Comparison of ENCODE assay signal across 14 cellular contexts in genomic region chr5:143214458-143214857, GRCh38.
"Had no signal": no experiment of that assay in that cellular context is flagged by ENCODE, and none has a peak within 500 bp of the region (broad histone marks: within the 10 kb centered on the region; RNA-seq: fewer than 3 reads in every experiment).

No MANE protein-coding gene starts in this region.

- H3K27ac ChIP-seq: colonic mucosa, ovary had no signal

- H3K9me3 Mint-ChIP-seq: activated CD4-positive, alpha-beta T cell treated with anti-CD3 and anti-CD28 coated beads, Interleukin-2, amount 10 ng/mL, durations not matched to agents 7 days and 5 days; activated naive CD8-positive, alpha-beta T cell treated with anti-CD3 and anti-CD28 coated beads for 36 hours had no signal

- H3K36me3 ChIP-seq: colonic mucosa, ovary had no signal

- FAIRE-seq: bronchial epithelial cell, keratinocyte had no signal

- H3K4me1 ChIP-seq: colonic mucosa had no signal

- DNase-seq: activated CD4-positive, alpha-beta T cell treated with anti-CD3 and anti-CD28 coated beads, Interleukin-2, amount 10 ng/mL, durations not matched to agents 7 days and 5 days; activated CD4-positive, CD25-positive, alpha-beta regulatory T cell; activated effector memory CD4-positive, alpha-beta T cell treated with Interleukin-2 at 50 U/mL for 16 hours; activated naive CD8-positive, alpha-beta T cell treated with anti-CD3 and anti-CD28 coated beads for 36 hours; aorta; colonic mucosa; effector CD8-positive, alpha-beta T cell; gastrocnemius medialis; heart right ventricle; left ventricle myocardium superior; ovary; stimulated activated CD4-positive, alpha-beta T cell treated with anti-CD3 and anti-CD28 coated beads, Interleukin-4, amount 100 ng/mL, for 24 hours had no signal

- H3K4me3 Mint-ChIP-seq: activated CD4-positive, alpha-beta T cell treated with anti-CD3 and anti-CD28 coated beads, Interleukin-2, amount 10 ng/mL, durations not matched to agents 7 days and 5 days; activated naive CD8-positive, alpha-beta T cell treated with anti-CD3 and anti-CD28 coated beads for 36 hours had no signal

- H3K27me3 ChIP-seq: colonic mucosa, gastrocnemius medialis, heart right ventricle, ovary had no signal

- H3K27me3 Mint-ChIP-seq: activated CD4-positive, alpha-beta T cell treated with anti-CD3 and anti-CD28 coated beads, Interleukin-2, amount 10 ng/mL, durations not matched to agents 7 days and 5 days; activated naive CD8-positive, alpha-beta T cell treated with anti-CD3 and anti-CD28 coated beads for 36 hours had no signal

- H3K9me3 ChIP-seq: colonic mucosa, gastrocnemius medialis, heart right ventricle, ovary had no signal

- ATAC-seq: left ventricle myocardium superior had no signal

- H3K4me3 ChIP-seq: colonic mucosa, gastrocnemius medialis, heart right ventricle, ovary had no signal

- H3K27ac Mint-ChIP-seq: activated CD4-positive, alpha-beta T cell treated with anti-CD3 and anti-CD28 coated beads, Interleukin-2, amount 10 ng/mL, durations not matched to agents 7 days and 5 days; activated naive CD8-positive, alpha-beta T cell treated with anti-CD3 and anti-CD28 coated beads for 36 hours had no signal
